28 cellular contexts compared by ENCODE assay signal in genomic region chr16:66337434-66338188, GRCh38. TPM values are rescaled to one million over a fixed set of nuclear protein-coding genes. Genes with fewer than 3 reads are reported as not detected.
DNase-seq lines count a peak whose midpoint lies in the region; ATAC-seq, FAIRE-seq and TF ChIP-seq lines count a peak whose summit lies in the region.
"Had no signal": no experiment of that assay in that cellular context is flagged by ENCODE, and none has a peak within 500 bp of the region (broad histone marks: within the 10 kb centered on the region; RNA-seq: fewer than 3 reads in every experiment).

No MANE protein-coding gene starts in this region.

- H3K27me3 Mint-ChIP-seq in natural killer cell treated with Interleukin-12 subunit alpha and Interleukin-12 subunit beta and Interleukin-15 and Interleukin-18, amount 100 ng/mL, for 72 hours: peaks cover 10 to 44% of the 10 kb centered on the region in 2 donors
- H3K27me3 Mint-ChIP-seq in natural killer cell (ENCODE audit: low read depth in 2 of 2) (peaks cover 22 to 34% of the 10 kb centered on the region in 2 donors), neural progenitor cell (ENCODE audit: insufficient read depth, low read depth) (peaks cover 5% of the 10 kb centered on the region)

- intact Hi-C loops in natural killer cell (cut with micrococcal nuclease): no loop called here

- H3K36me3 Mint-ChIP-seq in natural killer cell treated with Interleukin-12 subunit alpha and Interleukin-12 subunit beta and Interleukin-15 and Interleukin-18, amount 100 ng/mL, for 72 hours: no peaks in the 10 kb centered on the region
- no peaks in the 10 kb centered on the region for H3K36me3 Mint-ChIP-seq in natural killer cell
- H3K36me3 Mint-ChIP-seq in neural progenitor cell: peaks cover 3% of the 10 kb centered on the region

- no peaks in the 10 kb centered on the region for H3K79me2 ChIP-seq in neural progenitor cell (ENCODE audit: low read depth)

- no peaks in the 10 kb centered on the region for H4K20me1 ChIP-seq in neural progenitor cell (ENCODE audit: low read depth)
- H4K20me1 ChIP-seq: BLaER1 treated with 17β-estradiol and CSF1 and Interleukin-3, amounts not matched to agents 10 nM and 100 nM had no signal

- no peaks in the 10 kb centered on the region for H3K36me3 ChIP-seq in neural progenitor cell
- H3K36me3 ChIP-seq: BLaER1 treated with 17β-estradiol and CSF1 and Interleukin-3, amounts not matched to agents 10 nM and 100 nM had no signal

- FAIRE-seq in endometrium (lab: Jason Lieb, UNC): peak; percentile 92
- FAIRE-seq: A204.1, D721Med, RCC 7860 had no signal

- no peak overlapping the region for H2AFZ ChIP-seq in neural progenitor cell (replicated peaks)
- H2AFZ ChIP-seq: GM23338 had no signal

- peak; percentile 34 for DNase-seq in natural killer cell treated with Interleukin-12 subunit alpha and Interleukin-12 subunit beta and Interleukin-15 and Interleukin-18, amount 100 ng/mL, for 72 hours (ENCODE audit: low spot score)
- no peak for DNase-seq in natural killer cell
- DNase-seq in neural progenitor cell (ENCODE audit: low spot score): no peak
- DNase-seq in pons (ENCODE audit: low spot score): no peak
- DNase-seq in NCI-H2029 treated with DMSO at 0.1 percent for 48 hours (lab: John Stamatoyannopoulos, UW): no peak
- DNase-seq: AML-193; CD4-positive, alpha-beta T cell; DMS53; H9; KBM-7; MV-4-11; NCI-H1105 treated with DMSO at 0.1 percent for 48 hours; NCI-H146; NCI-H1930; NCI-H446 treated with DMSO at 0.1 percent for 48 hours; NCI-H526; SIG-M5 had no signal

- no peak overlapping the region for H3K9ac ChIP-seq in neural progenitor cell
- H3K9ac ChIP-seq: BLaER1 treated with 17β-estradiol and CSF1 and Interleukin-3, amounts not matched to agents 10 nM and 100 nM had no signal

- no peaks in the 10 kb centered on the region for H3K4me1 Mint-ChIP-seq in natural killer cell treated with Interleukin-12 subunit alpha and Interleukin-12 subunit beta and Interleukin-15 and Interleukin-18, amount 100 ng/mL, for 72 hours (ENCODE audit: low read depth in 2 of 2)
- H3K4me1 Mint-ChIP-seq in natural killer cell: no peaks in the 10 kb centered on the region
- no peaks in the 10 kb centered on the region for H3K4me1 Mint-ChIP-seq in neural progenitor cell
- H3K4me1 Mint-ChIP-seq: GM23338 had no signal

- H3K4me3 Mint-ChIP-seq in natural killer cell treated with Interleukin-12 subunit alpha and Interleukin-12 subunit beta and Interleukin-15 and Interleukin-18, amount 100 ng/mL, for 72 hours: no peak overlapping the region
- no peak overlapping the region for H3K4me3 Mint-ChIP-seq in natural killer cell
- H3K4me3 Mint-ChIP-seq in neural progenitor cell: peak overlapping the region; percentile 30
- H3K4me3 Mint-ChIP-seq: CD4-positive, alpha-beta T cell; GM23338; H9 had no signal

- no peaks in the 10 kb centered on the region for H3F3A ChIP-seq in neural progenitor cell (ENCODE audit: low read depth)

- H3K4me1 ChIP-seq in neural progenitor cell: peaks cover 2% of the 10 kb centered on the region

- H3K4me2 ChIP-seq in neural progenitor cell: no peak overlapping the region
- H3K4me2 ChIP-seq: BLaER1 treated with 17β-estradiol and CSF1 and Interleukin-3, amounts not matched to agents 10 nM and 100 nM; GM23338 had no signal

- no peak overlapping the region for H3K27ac Mint-ChIP-seq in natural killer cell treated with Interleukin-12 subunit alpha and Interleukin-12 subunit beta and Interleukin-15 and Interleukin-18, amount 100 ng/mL, for 72 hours
- H3K27ac Mint-ChIP-seq in natural killer cell: no peak overlapping the region
- H3K27ac Mint-ChIP-seq in neural progenitor cell: no peak overlapping the region
- H3K27ac Mint-ChIP-seq: CD4-positive, alpha-beta T cell; GM23338; H9 had no signal

- no peak for ATAC-seq in natural killer cell treated with Interleukin-12 subunit alpha and Interleukin-12 subunit beta and Interleukin-15 and Interleukin-18, amount 100 ng/mL, for 72 hours
- ATAC-seq in natural killer cell (no peak), HG02840 (IDR thresholded peaks at IDR 0.05; ENCODE audit: low FRiP score, unreplicated experiment) (no peak)
- ATAC-seq: GM23338, SK-N-SH treated with all-trans-retinoic acid at 6 μM for 48 hours had no signal

- H3K4me3 ChIP-seq in neural progenitor cell: no peak overlapping the region
- H3K4me3 ChIP-seq: BLaER1 treated with 17β-estradiol and CSF1 and Interleukin-3, amounts not matched to agents 10 nM and 100 nM; GM23338 had no signal

- no peaks in the 10 kb centered on the region for H3K9me3 ChIP-seq in neural progenitor cell (ENCODE audit: low read depth)

- no peaks in the 10 kb centered on the region for H3K9me3 Mint-ChIP-seq in natural killer cell treated with Interleukin-12 subunit alpha and Interleukin-12 subunit beta and Interleukin-15 and Interleukin-18, amount 100 ng/mL, for 72 hours
- H3K9me3 Mint-ChIP-seq in natural killer cell: no peaks in the 10 kb centered on the region
- H3K9me3 Mint-ChIP-seq in neural progenitor cell: peaks cover 22% of the 10 kb centered on the region
- H3K9me3 Mint-ChIP-seq: CD4-positive, alpha-beta T cell had no signal

- H3K27ac ChIP-seq in neural progenitor cell: no peak overlapping the region
- H3K27ac ChIP-seq: BLaER1 treated with 17β-estradiol and CSF1 and Interleukin-3, amounts not matched to agents 10 nM and 100 nM had no signal

- H3K27me3 ChIP-seq in neural progenitor cell: no peaks in the 10 kb centered on the region
- H3K27me3 ChIP-seq: BLaER1 treated with 17β-estradiol and CSF1 and Interleukin-3, amounts not matched to agents 10 nM and 100 nM had no signal

- TF ChIP-seq CTCF in natural killer cell (IDR thresholded peaks at IDR 0.05): no peak
- TF ChIP-seq CTCF in neural progenitor cell (IDR thresholded peaks at IDR 0.05): no peak

RNA-seq across cellular contexts. Expression of gene CDH5, which starts 28.9 kb away (rescaled TPM):
- not detected for total RNA-seq in natural killer cell treated with Interleukin-12 subunit alpha and Interleukin-12 subunit beta and Interleukin-15 and Interleukin-18, amount 100 ng/mL, for 72 hours
- total RNA-seq in natural killer cell: not detected
- 0.25 TPM in 1 of 2 replicates, not detected in the other for total RNA-seq in neural progenitor cell (ENCODE audit: low replicate concordance)
- total RNA-seq: CD4-positive, alpha-beta T cell; G401; GM23338; LHCN-M2; MCF 10A had no signal
